18 cellular contexts compared by ENCODE assay signal in genomic region chr12:80018119-80018518, GRCh38.
DNase-seq lines count a peak whose midpoint lies in the region; ATAC-seq and TF ChIP-seq lines count a peak whose summit lies in the region.
"Had no signal": no experiment of that assay in that cellular context is flagged by ENCODE, and none has a peak within 500 bp of the region (broad histone marks: within the 10 kb centered on the region; RNA-seq: fewer than 3 reads in every experiment).

No MANE protein-coding gene starts in this region.

- peak overlapping the region; percentile 55 for H3K27ac Mint-ChIP-seq in chondrocyte (ENCODE audit: unreplicated experiment)
- H3K27ac Mint-ChIP-seq: CD8-positive, alpha-beta T cell had no signal

- H3K36me3 Mint-ChIP-seq in chondrocyte (ENCODE audit: low read depth): peaks cover 2% of the 10 kb centered on the region
- H3K36me3 Mint-ChIP-seq: CD8-positive, alpha-beta T cell had no signal

- peaks cover 6% of the 10 kb centered on the region for H3K9me3 Mint-ChIP-seq in chondrocyte (ENCODE audit: low read depth)
- H3K9me3 Mint-ChIP-seq: CD8-positive, alpha-beta T cell had no signal

- H3K4me3 Mint-ChIP-seq in chondrocyte (ENCODE audit: unreplicated experiment): no peak overlapping the region
- H3K4me3 Mint-ChIP-seq: CD8-positive, alpha-beta T cell had no signal

- TF ChIP-seq CTCF in chondrocyte (IDR thresholded peaks at IDR 0.05): no peak
- TF ChIP-seq CTCF in sigmoid colon (IDR thresholded peaks at IDR 0.05): no peak
- no peak for TF ChIP-seq CTCF in left lung (IDR thresholded peaks at IDR 0.05)

- no peak for TF ChIP-seq POLR2A in sigmoid colon (IDR thresholded peaks at IDR 0.05)

- 76 to 77% methylated on average over 4 of the region's 4 CpGs for WGBS in GM23248 (ENCODE audit: low coverage in 1 of 2, low lambda C conversion rate in 2 of 2, missing lambda C conversion rate in 2 of 2), 2 experiments
- WGBS in sigmoid colon, 2 donors: 74 to 81% methylated on average over 4 of the region's 4 CpGs

- H3K27me3 ChIP-seq in GM23248 (replicated peaks; ENCODE audit: insufficient read depth) (no peaks in the 10 kb centered on the region), muscle layer of colon (ENCODE audit: control insufficient read depth in 1 of 2, insufficient read depth in 2 of 2, low read length in 2 of 2) (no peaks in the 10 kb centered on the region), sigmoid colon (no peaks in the 10 kb centered on the region), left lung (no peaks in the 10 kb centered on the region)
- H3K27me3 ChIP-seq: BLaER1 had no signal

- H3K79me2 ChIP-seq in GM23248 (ENCODE audit: insufficient read depth): no peaks in the 10 kb centered on the region

- intact Hi-C loops in sigmoid colon (cut with DNase I): no loop called here
- intact Hi-C loops in head of caudate nucleus (cut with DNase I): no loop called here
- intact Hi-C loops in left lung (cut with DNase I): no loop called here

- DNase-seq in GM23248 (no peak), chondrocyte (ENCODE audit: low spot score) (no peak), sigmoid colon (no peak), head of caudate nucleus (no peak), NCI-H146 treated with DMSO at 0.1 percent for 48 hours (lab: John Stamatoyannopoulos, UW; ENCODE audit: unreplicated experiment) (no peak), left lung (no peak)
- DNase-seq: CD8-positive, alpha-beta T cell; GDM1; NCI-H1048; NCI-H1436 treated with DMSO at 0.1 percent for 48 hours; NCI-H2081 treated with DMSO at 0.1 percent for 48 hours; NCI-H2227 treated with DMSO at 0.1 percent for 48 hours; NCI-H524 had no signal

- H3K9me2 ChIP-seq in GM23248 (ENCODE audit: insufficient read depth): no peaks in the 10 kb centered on the region

- H3K36me3 ChIP-seq in GM23248 (ENCODE audit: low read depth) (no peaks in the 10 kb centered on the region), muscle layer of colon (ENCODE audit: insufficient read depth, low read length) (no peaks in the 10 kb centered on the region), sigmoid colon (no peaks in the 10 kb centered on the region), left lung (no peaks in the 10 kb centered on the region)
- H3K36me3 ChIP-seq: BLaER1 had no signal

- in situ Hi-C loops in GM23248 (cut with MboI): no loop called here

- H3K4me1 ChIP-seq in GM23248 (ENCODE audit: insufficient read depth) (no peaks in the 10 kb centered on the region), muscle layer of colon (ENCODE audit: insufficient read depth, low read length) (peaks cover 24% of the 10 kb centered on the region), sigmoid colon (peaks cover 0 to 37% (median 25%) of the 10 kb centered on the region in 4 donors), left lung (no peaks in the 10 kb centered on the region)
- H3K4me1 ChIP-seq: BLaER1 had no signal

- H3K27me3 Mint-ChIP-seq in chondrocyte (ENCODE audit: low read depth): no peaks in the 10 kb centered on the region

- no peak overlapping the region for H3K4me3 ChIP-seq in GM23248
- no peak overlapping the region for H3K4me3 ChIP-seq in muscle layer of colon (ENCODE audit: low read depth in 1 of 2, low read length in 2 of 2)
- H3K4me3 ChIP-seq in sigmoid colon: no peak overlapping the region
- no peak overlapping the region for H3K4me3 ChIP-seq in left lung
- H3K4me3 ChIP-seq: BLaER1 had no signal

- ATAC-seq in GM21447 (IDR thresholded peaks at IDR 0.05; ENCODE audit: unreplicated experiment) (no peak), left lung (no peak)
- ATAC-seq: CD8-positive, alpha-beta T cell; HepG2 had no signal

- H3K4me2 ChIP-seq in GM23248 (ENCODE audit: unreplicated experiment): no peak overlapping the region
- H3K4me2 ChIP-seq: BLaER1, KMS-11 had no signal

- H3K9me3 ChIP-seq in GM23248 (ENCODE audit: low read depth): no peaks in the 10 kb centered on the region
- H3K9me3 ChIP-seq in muscle layer of colon (ENCODE audit: low read length): no peaks in the 10 kb centered on the region
- no peaks in the 10 kb centered on the region for H3K9me3 ChIP-seq in sigmoid colon
- no peaks in the 10 kb centered on the region for H3K9me3 ChIP-seq in left lung

- H3K9ac ChIP-seq in GM23248: no peak overlapping the region
- no peak overlapping the region for H3K9ac ChIP-seq in muscle layer of colon (ENCODE audit: low read length)
- H3K9ac ChIP-seq: BLaER1, KMS-11 had no signal

- peaks cover 30% of the 10 kb centered on the region for H3K4me1 Mint-ChIP-seq in chondrocyte (ENCODE audit: low read depth)

- no peak for TF ChIP-seq EP300 in sigmoid colon (IDR thresholded peaks at IDR 0.05)

- H3K27ac ChIP-seq in GM23248 (no peak overlapping the region), muscle layer of colon (ENCODE audit: low read depth, low read length) (peak overlapping the region; percentile 19), sigmoid colon (peak overlapping the region; percentile 70 to 83 (median 78)), left lung (no peak overlapping the region)
- H3K27ac ChIP-seq: BLaER1, KMS-11 had no signal

- H3F3A ChIP-seq in GM23248 (ENCODE audit: insufficient read depth): no peaks in the 10 kb centered on the region

- H2AFZ ChIP-seq in GM23248: peak overlapping the region; percentile 44

- no peaks in the 10 kb centered on the region for H4K20me1 ChIP-seq in GM23248 (ENCODE audit: insufficient read depth)
- H4K20me1 ChIP-seq: BLaER1 had no signal

Comparison
In these comparisons a context has a peak if more than half of its experiments do, and no peak if none do; other contexts are left out.
1. H3K27ac ChIP-seq: peak in muscle layer of colon (single experiment) and sigmoid colon (4 of 4); none in GM23248 (single experiment) and left lung (0 of 2).